ENCODE assay signal across 8 cellular contexts in genomic region chr10:101060036-101060950, GRCh38. TPM values are rescaled to one million over a fixed set of nuclear protein-coding genes. Genes with fewer than 3 reads are reported as not detected.
DNase-seq lines count a peak whose midpoint lies in the region; ATAC-seq and TF ChIP-seq lines count a peak whose summit lies in the region.

No MANE protein-coding gene starts in this region.

- intact Hi-C loops in CD14-positive monocyte (cut with micrococcal nuclease): loop anchor here in 1 of 2 donors (1.0 kb wide), 1 partner anchor 8 kb away; no protein-coding TSS in a partner anchor

- peak overlapping the region; percentile 88 to 98 (median 96) for H3K27ac Mint-ChIP-seq in CD14-positive monocyte

- no peaks in the 10 kb centered on the region for H3K27me3 ChIP-seq in lung (ENCODE audit: control insufficient read depth, insufficient read depth)

- WGBS in lung, 2 donors: 0% methylated on average over 37 of the region's 37 CpGs

- H3K4me3 ChIP-seq in lung: peak overlapping the region; percentile 48

- H3K36me3 ChIP-seq in lung (ENCODE audit: control insufficient read depth in 2 of 2, insufficient read depth in 2 of 2, low read length in 2 of 2): no peaks in the 10 kb centered on the region

- DNase-seq in CD14-positive monocyte (ENCODE audit: low spot score): peak; percentile 92
- peak; percentile 93 for DNase-seq in NCI-H69 (lab: John Stamatoyannopoulos, UW)
- peak; percentile 86 to 91 for DNase-seq in activated CD4-positive, alpha-beta T cell treated with anti-CD3 and anti-CD28 coated beads, Interleukin-2, amount 50 U/mL, for 4 hours
- peak; percentile 85 for DNase-seq in ecto neural progenitor cell (ENCODE audit: low spot score)
- DNase-seq in lung (ENCODE audit: low spot score): peak; percentile 93
- peak; percentile 74 to 91 (median 84) for DNase-seq in stimulated activated CD4-positive, alpha-beta T cell treated with anti-CD3 and anti-CD28 coated beads, TNF-alpha, amount 100 ng/mL, for 24 hours (ENCODE audit: low read depth in 3 of 3)

- H3K4me1 ChIP-seq in lung (ENCODE audit: control insufficient read depth in 2 of 2, insufficient read depth in 2 of 2, low read length in 2 of 2): peaks cover 0 to 16% of the 10 kb centered on the region in 2 donors

- H3K4me3 Mint-ChIP-seq in CD14-positive monocyte: peak overlapping the region; percentile 87 to 92

- peaks cover 10 to 27% of the 10 kb centered on the region in 2 donors for H3K36me3 Mint-ChIP-seq in CD14-positive monocyte

- peak overlapping the region; percentile 94 to 97 for H3K27ac ChIP-seq in lung (ENCODE audit: low read depth in 1 of 2, low read length in 1 of 2)

- peaks cover 0 to 4% (median 1%) of the 10 kb centered on the region in 7 donors for H3K9me3 Mint-ChIP-seq in CD14-positive monocyte

- H3K9me3 ChIP-seq in lung (ENCODE audit: control insufficient read depth in 2 of 2, insufficient read depth in 1 of 2, low read length in 1 of 2): no peaks in the 10 kb centered on the region

- H3K27me3 Mint-ChIP-seq in CD14-positive monocyte (ENCODE audit: low read depth in 3 of 3): peaks cover 35 to 41% (median 38%) of the 10 kb centered on the region in 3 donors

- H3K4me1 Mint-ChIP-seq in CD14-positive monocyte: peaks cover 46% of the 10 kb centered on the region

- peak; percentile 97 for TF ChIP-seq CTCF in CD14-positive monocyte (IDR thresholded peaks at IDR 0.05)
- peak; percentile 92 for TF ChIP-seq CTCF in lung (IDR thresholded peaks at IDR 0.05; ENCODE audit: control extremely low read depth, extremely low read depth)

- ATAC-seq in GM19372 (IDR thresholded peaks at IDR 0.05; ENCODE audit: low read depth, unreplicated experiment) (peak; percentile 35), HG03521 (IDR thresholded peaks at IDR 0.05; ENCODE audit: unreplicated experiment) (peak; percentile 32), lung (ENCODE audit: insufficient read depth, low FRiP score) (peak; percentile 77)

RNA-seq across cellular contexts. Expression of gene KAZALD1, which starts 1.5 kb away (rescaled TPM):
- polyA plus RNA-seq in CD14-positive monocyte: under 1 TPM; 0.15 to 0.53 TPM
- total RNA-seq in lung: 10 to 100 TPM in 1 of 2 donors, 1 to 10 TPM in 1; 8.2 to 12.1 TPM
- 1 to 10 TPM; 4.1 to 6.5 TPM for polyA plus RNA-seq in lung

RNA-seq across cellular contexts. Expression of gene SFXN3, which starts 29.3 kb away (rescaled TPM):
- 10 to 100 TPM; 21.3 to 24.2 TPM for polyA plus RNA-seq in CD14-positive monocyte
- total RNA-seq in lung: 10 to 100 TPM; 39.0 to 95.8 TPM
- polyA plus RNA-seq in lung: 10 to 100 TPM; 36.4 to 40.2 TPM

RNA-seq across cellular contexts. Expression of gene PDZD7, which starts 29.4 kb away (rescaled TPM):
- not detected for polyA plus RNA-seq in CD14-positive monocyte
- total RNA-seq in lung: 1 to 10 TPM in 1 of 2 donors, under 1 TPM in 1; 0.09 to 1.3 TPM
- under 1 TPM; 0.27 to 0.83 TPM for polyA plus RNA-seq in lung

Comparison
In these comparisons a context has a peak if more than half of its experiments do, and no peak if none do; other contexts are left out.
1. Peak in every context shown above with its lines: DNase-seq, ATAC-seq, H3K4me3 ChIP-seq and H3K27ac ChIP-seq.